8 cellular contexts compared by ENCODE assay signal in the genomic region with DNA sequence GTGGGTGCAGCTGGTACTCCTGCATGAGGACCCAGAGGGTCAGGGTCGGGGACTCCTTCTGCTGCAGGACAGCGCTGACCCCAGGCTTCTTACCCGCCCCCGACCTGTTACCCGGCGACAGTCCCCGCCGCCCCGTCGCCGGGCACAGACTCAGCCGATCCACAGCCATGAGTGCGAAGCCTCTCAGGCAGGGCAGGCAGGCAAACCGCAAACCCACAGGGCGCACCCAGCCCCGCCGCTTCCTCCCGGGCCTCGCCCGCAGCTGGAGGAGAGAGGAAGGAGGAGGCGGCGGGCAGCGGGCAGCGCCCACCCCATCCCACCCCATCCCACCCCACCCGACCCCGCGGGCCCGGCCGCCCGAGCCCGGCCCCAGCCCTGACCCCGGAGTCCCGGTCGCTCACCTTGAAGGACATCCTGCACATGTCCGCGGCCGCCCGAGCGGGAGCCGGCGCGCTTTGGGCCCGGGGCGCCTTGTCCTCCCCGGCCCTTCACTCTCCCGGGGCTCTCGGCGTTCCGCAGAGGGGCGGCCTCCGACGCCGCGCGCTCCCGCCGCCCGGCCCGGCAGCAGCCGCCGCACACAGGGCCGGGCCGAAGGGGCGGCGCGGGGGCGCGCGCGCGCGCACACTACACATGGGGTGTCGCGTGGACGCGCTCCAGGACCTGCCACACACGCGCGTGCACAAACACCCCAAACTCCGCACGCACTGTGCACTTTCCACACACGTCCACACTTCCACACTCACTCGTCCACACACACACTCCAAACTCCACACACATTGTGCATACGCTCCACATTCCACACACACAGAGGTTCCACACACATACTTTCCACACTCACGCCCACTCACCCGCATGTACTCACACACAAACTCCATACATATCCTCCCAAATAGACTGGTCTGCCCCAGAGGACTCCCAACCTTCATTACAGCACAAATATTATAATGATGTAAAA. TPM values are rescaled to one million over a fixed set of nuclear protein-coding genes. Genes with fewer than 3 reads are reported as not detected.
DNase-seq lines count a peak whose midpoint lies in the region; ATAC-seq, FAIRE-seq and TF ChIP-seq lines count a peak whose summit lies in the region.

A gene with protein sequence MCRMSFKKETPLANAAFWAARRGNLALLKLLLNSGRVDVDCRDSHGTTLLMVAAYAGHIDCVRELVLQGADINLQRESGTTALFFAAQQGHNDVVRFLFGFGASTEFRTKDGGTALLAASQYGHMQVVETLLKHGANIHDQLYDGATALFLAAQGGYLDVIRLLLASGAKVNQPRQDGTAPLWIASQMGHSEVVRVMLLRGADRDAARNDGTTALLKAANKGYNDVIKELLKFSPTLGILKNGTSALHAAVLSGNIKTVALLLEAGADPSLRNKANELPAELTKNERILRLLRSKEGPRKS (minus strand): TSS at position 603 of the 955 bp plus-strand sequence. CDS start 181 bp downstream, at position 422.

- no peaks in the 10 kb centered on the region for H3K36me3 Mint-ChIP-seq in Caco-2 (ENCODE audit: insufficient read depth, unreplicated experiment)

- peak within 1 kb of the TSS; percentile 81 for H3K4me3 Mint-ChIP-seq in Caco-2 (ENCODE audit: unreplicated experiment)

- H3K36me3 ChIP-seq in Caco-2 (ENCODE audit: control insufficient read depth, insufficient read depth, low read length) (no peaks in the 10 kb centered on the region), bronchial epithelial cell (ENCODE audit: control insufficient read depth, insufficient read depth, low read length) (no peaks in the 10 kb centered on the region), kidney epithelial cell (ENCODE audit: control insufficient read depth, insufficient read depth, low read length) (no peaks in the 10 kb centered on the region)

- no peaks in the 10 kb centered on the region for H3K4me1 ChIP-seq in Caco-2

- peak within 1 kb of the TSS; percentile 71 for H3K27ac Mint-ChIP-seq in Caco-2 (ENCODE audit: unreplicated experiment)

- H3K9me3 Mint-ChIP-seq in Caco-2 (ENCODE audit: unreplicated experiment) = no peaks in the 10 kb centered on the region

- no peak for TF ChIP-seq CTCF in Caco-2 (IDR thresholded peaks at IDR 0.05; ENCODE audit: insufficient read depth in 1 of 2, low read depth in 1 of 2, low read length in 1 of 2, severe bottlenecking in 1 of 2, unreplicated experiment in 1 of 2)
- no peak for TF ChIP-seq CTCF in HL-60 (IDR thresholded peaks at IDR 0.05; ENCODE audit: insufficient read depth, low read length)
- no peak for TF ChIP-seq CTCF in VCaP (conservative IDR thresholded peaks at IDR 0.05)
- TF ChIP-seq CTCF in bronchial epithelial cell (IDR thresholded peaks at IDR 0.05; ENCODE audit: insufficient read depth, low read length, severe bottlenecking) = no peak
- no peak for TF ChIP-seq CTCF in kidney epithelial cell (IDR thresholded peaks at IDR 0.05; ENCODE audit: insufficient read depth, low read length, poor library complexity, severe bottlenecking)

- FAIRE-seq in bronchial epithelial cell (lab: Jason Lieb, UNC) = no peak

- peak within 1 kb of the TSS; percentile 76 for H3K4me3 ChIP-seq in Caco-2 (ENCODE audit: low read depth, low read length)
- peak within 1 kb of the TSS; percentile 40 for H3K4me3 ChIP-seq in HL-60 (replicated peaks; ENCODE audit: insufficient read depth, low read length)
- H3K4me3 ChIP-seq in bronchial epithelial cell (ENCODE audit: low read depth, low read length) = peak within 1 kb of the TSS; percentile 48
- peak within 1 kb of the TSS; percentile 33 for H3K4me3 ChIP-seq in kidney epithelial cell (ENCODE audit: low read depth, low read length)

- H3K4me1 Mint-ChIP-seq in Caco-2 (ENCODE audit: low read depth, unreplicated experiment) = peaks cover 21% of the 10 kb centered on the region

- H3K27me3 ChIP-seq in Caco-2 (replicated peaks; ENCODE audit: control insufficient read depth, insufficient read depth, low read length) (no peaks in the 10 kb centered on the region), HL-60 (ENCODE audit: insufficient read depth, poor library complexity, severe bottlenecking) (peaks cover 63% of the 10 kb centered on the region), bronchial epithelial cell (ENCODE audit: control insufficient read depth, insufficient read depth, low read length) (no peaks in the 10 kb centered on the region), kidney epithelial cell (ENCODE audit: control insufficient read depth, insufficient read depth, low read length) (peaks cover 7% of the 10 kb centered on the region)

- ATAC-seq in GM21786 (IDR thresholded peaks at IDR 0.05; ENCODE audit: unreplicated experiment) (no peak), GM18858 (IDR thresholded peaks at IDR 0.05; ENCODE audit: unreplicated experiment) (no peak)

- H3K27me3 Mint-ChIP-seq in Caco-2 (ENCODE audit: insufficient read depth, unreplicated experiment) = no peaks in the 10 kb centered on the region

- no TSS peak for BruUV-seq in Caco-2 (replicated peaks; lab: Mats Ljungman, UMichigan)

- intact Hi-C loops in Caco-2 (cut with micrococcal nuclease; ENCODE audit: unreplicated experiment) = loop anchor here (1.0 kb wide), 1 partner anchor 33 kb away; no protein-coding TSS in a partner anchor

- H3K27ac ChIP-seq in HL-60 (replicated peaks) (no peak within 1 kb of the TSS), VCaP (peak within 1 kb of the TSS; percentile 81)

- DNase-seq in Caco-2 (peak in 1 of 2 experiments; percentile 61), HL-60 (ENCODE audit: low read depth in 1 of 2, low spot score in 1 of 2) (peak; percentile 30 to 79), bronchial epithelial cell (ENCODE audit: low read depth) (no peak), kidney epithelial cell (ENCODE audit: low read depth) (no peak)
- DNase-seq in stimulated activated CD4-positive, alpha-beta T cell treated with anti-CD3 and anti-CD28 coated beads, Interleukin-2, amount 100 ng/mL, for 4 hours (ENCODE audit: low read depth) = peak; percentile 22

- POLR2A ChIA-PET in Caco-2 (lab: Charles Lee) = interaction anchor here (0.6 kb wide), 1 partner anchor 33 kb away, joined by 3 read pairs; no protein-coding TSS in a partner anchor

- CTCF ChIA-PET in Caco-2 (lab: Charles Lee) = no interaction called here

- H3K9me3 ChIP-seq in Caco-2 = no peaks in the 10 kb centered on the region

RNA-seq across cellular contexts. Expression of the gene that starts here (rescaled TPM):
- total RNA-seq in Caco-2 (2022) (7.3 and 8.2 TPM in 2 replicates), bronchial epithelial cell (14.0 and 15.0 TPM in 2 replicates), kidney epithelial cell (0.27 and 0.58 TPM in 2 replicates)

Comparison
In these comparisons a context has a peak if more than half of its experiments do, and no peak if none do; other contexts are left out.
1. DNase-seq: peak in HL-60 (2 of 2) and stimulated activated CD4-positive, alpha-beta T cell treated with anti-CD3 and anti-CD28 coated beads, Interleukin-2, amount 100 ng/mL, for 4 hours (single experiment); none in bronchial epithelial cell (single experiment) and kidney epithelial cell (single experiment).
2. Peak in every context shown above with its lines, with median percentiles within 50 percentile points of each other: H3K4me3 ChIP-seq.